ENCODE assay signal across 10 cellular contexts in genomic region chr3:187291512-187292132, GRCh38. TPM values are rescaled to one million over a fixed set of nuclear protein-coding genes. Genes with fewer than 3 reads are reported as not detected.
DNase-seq lines count a peak whose midpoint lies in the region; ATAC-seq and TF ChIP-seq lines count a peak whose summit lies in the region.
"Had no signal": no experiment of that assay in that cellular context is flagged by ENCODE, and none has a peak within 500 bp of the region (broad histone marks: within the 10 kb centered on the region; RNA-seq: fewer than 3 reads in every experiment).

TSS of gene MASP1 (minus strand) at chr3:187291737. CDS start at chr3:187291632, 105 bp downstream.

- no peak for TF ChIP-seq CTCF in fibroblast of lung (conservative IDR thresholded peaks at IDR 0.05 in 1 of 2, IDR thresholded peaks at IDR 0.05 in 1 of 2; ENCODE audit: low read depth in 1 of 2, low read length in 2 of 2)
- no peak for TF ChIP-seq CTCF in mesothelial cell of epicardium (IDR thresholded peaks at IDR 0.05; ENCODE audit: unreplicated experiment)
- TF ChIP-seq CTCF in thoracic aorta (IDR thresholded peaks at IDR 0.05): no peak

- peak within 1 kb of the TSS; percentile 58 for H3K4me3 Mint-ChIP-seq in mesothelial cell of epicardium
- H3K4me3 Mint-ChIP-seq: central memory CD8-positive, alpha-beta T cell had no signal

- H4K20me1 ChIP-seq in fibroblast of lung (ENCODE audit: control insufficient read depth, extremely low read depth, insufficient read depth, low read length): no peaks in the 10 kb centered on the region

- no peak for ATAC-seq in thoracic aorta (ENCODE audit: insufficient number of reproducible peaks, low FRiP score, low read depth)
- no peak for ATAC-seq in HG02885 (IDR thresholded peaks at IDR 0.05; ENCODE audit: poor library complexity, unreplicated experiment)
- no peak for ATAC-seq in GM19324 (IDR thresholded peaks at IDR 0.05; ENCODE audit: low FRiP score, unreplicated experiment)

- H3K9ac ChIP-seq in fibroblast of lung (ENCODE audit: insufficient read depth, low read length): peak within 1 kb of the TSS; percentile 50

- peak; percentile 70 for DNase-seq in MG63
- peak; percentile 5 to 17 for DNase-seq in fibroblast of lung (ENCODE audit: low read depth in 2 of 2)
- peak in 1 of 2 experiments; percentile 40 for DNase-seq in mesothelial cell of epicardium (ENCODE audit: low spot score in 2 of 2, unreplicated experiment in 2 of 2)
- no peak for DNase-seq in thoracic aorta (ENCODE audit: low spot score)
- DNase-seq in NCI-H510A treated with DMSO at 0.1 percent for 48 hours (lab: John Stamatoyannopoulos, UW): no peak
- no peak for DNase-seq in activated CD4-positive, alpha-beta T cell treated with anti-CD3 and anti-CD28 coated beads for 1 hour
- DNase-seq: NCI-H2081 treated with DMSO at 0.1 percent for 48 hours had no signal

- H3K27me3 Mint-ChIP-seq in mesothelial cell of epicardium (ENCODE audit: low read depth): peaks cover 7% of the 10 kb centered on the region
- H3K27me3 Mint-ChIP-seq: central memory CD8-positive, alpha-beta T cell had no signal

- H3K9me3 Mint-ChIP-seq in mesothelial cell of epicardium: no peaks in the 10 kb centered on the region
- H3K9me3 Mint-ChIP-seq: central memory CD8-positive, alpha-beta T cell had no signal

- H3K4me3 ChIP-seq in MG63: peak within 1 kb of the TSS; percentile 53
- H3K4me3 ChIP-seq in fibroblast of lung (replicated peaks in 1 of 4; ENCODE audit: control extremely low read depth in 1 of 4, insufficient read depth in 1 of 4, low read depth in 3 of 4, low read length in 4 of 4): peak within 1 kb of the TSS; percentile 26 to 74 (median 56)
- H3K4me3 ChIP-seq in thoracic aorta: peak within 1 kb of the TSS; percentile 48

- peaks cover 23% of the 10 kb centered on the region for H3K4me1 ChIP-seq in fibroblast of lung (ENCODE audit: control insufficient read depth, extremely low read depth, insufficient read depth, low read length)
- H3K4me1 ChIP-seq in thoracic aorta (ENCODE audit: control insufficient read depth in 1 of 2, low read depth in 2 of 2): peaks cover 0 to 42% of the 10 kb centered on the region in 2 donors

- peaks cover 11% of the 10 kb centered on the region; the same call in 1 of the 2 replicates for H3K36me3 ChIP-seq in MG63
- H3K36me3 ChIP-seq in fibroblast of lung (ENCODE audit: control insufficient read depth, insufficient read depth, low read length): no peaks in the 10 kb centered on the region
- H3K36me3 ChIP-seq in thoracic aorta: no peaks in the 10 kb centered on the region

- H3K27ac Mint-ChIP-seq in mesothelial cell of epicardium: peak within 1 kb of the TSS; percentile 19

- H3K36me3 Mint-ChIP-seq in mesothelial cell of epicardium: no peaks in the 10 kb centered on the region

- H3K4me2 ChIP-seq in fibroblast of lung (ENCODE audit: extremely low read depth, insufficient read depth, low read length): peak within 1 kb of the TSS; percentile 93

- H3K27ac ChIP-seq in fibroblast of lung (ENCODE audit: insufficient read depth, low read length) (peak within 1 kb of the TSS; percentile 80), thoracic aorta (no peak within 1 kb of the TSS)

- H2AFZ ChIP-seq in fibroblast of lung (ENCODE audit: low read length): peak within 1 kb of the TSS; percentile 62

- peaks cover 29% of the 10 kb centered on the region for H3K4me1 Mint-ChIP-seq in mesothelial cell of epicardium

- peaks cover 20% of the 10 kb centered on the region for H3K79me2 ChIP-seq in fibroblast of lung (ENCODE audit: control insufficient read depth, insufficient read depth, low read length)

- no peaks in the 10 kb centered on the region for H3K9me3 ChIP-seq in MG63
- no peaks in the 10 kb centered on the region for H3K9me3 ChIP-seq in fibroblast of lung (ENCODE audit: control insufficient read depth, insufficient read depth, low read depth, low read length)
- H3K9me3 ChIP-seq in thoracic aorta: no peaks in the 10 kb centered on the region

- no peaks in the 10 kb centered on the region for H3K27me3 ChIP-seq in MG63
- no peaks in the 10 kb centered on the region for H3K27me3 ChIP-seq in fibroblast of lung (ENCODE audit: control insufficient read depth, insufficient read depth, low read length)
- no peaks in the 10 kb centered on the region for H3K27me3 ChIP-seq in thoracic aorta (replicated peaks; ENCODE audit: insufficient read depth)

RNA-seq across cellular contexts. Expression of gene MASP1, which starts in this region (rescaled TPM):
- 96.8 and 119 TPM in 2 replicates for total RNA-seq in MG63 (2014; rRNA removed; shearing (Covaris generic); ENCODE audit: low replicate concordance)
- total RNA-seq in fibroblast of lung: 56.2 and 328 TPM in 2 replicates
- polyA plus RNA-seq in fibroblast of lung: 73.9 and 145 TPM in 2 replicates
- polyA plus RNA-seq in fibroblast of lung (2012): 46.8 and 120 TPM in 2 replicates
- 209 and 478 TPM in 2 replicates for polyA minus RNA-seq in fibroblast of lung (ENCODE audit: low replicate concordance)
- 1.4 to 2.4 TPM (median 1.5 TPM) in 3 replicates for total RNA-seq in mesothelial cell of epicardium
- 1 to 10 TPM; 1.9 to 2.6 TPM for total RNA-seq in thoracic aorta

Comparison
In these comparisons a context has a peak if more than half of its experiments do, and no peak if none do; other contexts are left out.
1. RNA of gene MASP1 (total RNA-seq): 56.2 to 328 TPM in fibroblast of lung and 96.8 to 119 TPM in MG63; 1.9 to 2.6 TPM in thoracic aorta and 1.4 to 2.4 TPM in mesothelial cell of epicardium; every median in the first group is over 10 times any median in the second.
2. DNase-seq: peak in MG63 (single experiment) and fibroblast of lung (2 of 2); none in thoracic aorta (single experiment), NCI-H510A treated with DMSO at 0.1 percent for 48 hours (single experiment) and activated CD4-positive, alpha-beta T cell treated with anti-CD3 and anti-CD28 coated beads for 1 hour (single experiment).
3. Peak in every context shown above with its lines, with median percentiles within 50 percentile points of each other: H3K4me3 ChIP-seq.